ENCODE assay signal across 10 cellular contexts in genomic region chr10:11539191-11539868, GRCh38.
DNase-seq lines count a peak whose midpoint lies in the region; ATAC-seq and TF ChIP-seq lines count a peak whose summit lies in the region.
"Had no signal": no experiment of that assay in that cellular context is flagged by ENCODE, and none has a peak within 500 bp of the region (broad histone marks: within the 10 kb centered on the region; RNA-seq: fewer than 3 reads in every experiment).

No MANE protein-coding gene starts in this region.

- H3K4me2 ChIP-seq in OCI-LY7 (ENCODE audit: low read length) = peak overlapping the region; percentile 7

- H3K9me3 ChIP-seq in heart left ventricle (no peaks in the 10 kb centered on the region), OCI-LY7 (ENCODE audit: low read length) (no peaks in the 10 kb centered on the region), upper lobe of right lung (no peaks in the 10 kb centered on the region), BE2C (no peaks in the 10 kb centered on the region), left ventricle myocardium inferior (replicated peaks) (no peaks in the 10 kb centered on the region)

- CTCF ChIA-PET in OCI-LY7 (lab: Charles Lee; ENCODE audit: unreplicated experiment) = no interaction called here

- H3K27ac ChIP-seq in heart left ventricle (no peak overlapping the region), OCI-LY7 (ENCODE audit: low read depth, low read length, poor library complexity, severe bottlenecking) (peak overlapping the region; percentile 17), upper lobe of right lung (no peak overlapping the region), left ventricle myocardium inferior (replicated peaks) (no peak overlapping the region)

- peaks cover 4% of the 10 kb centered on the region; the same call in 1 of the 2 replicates for H4K20me1 ChIP-seq in OCI-LY7 (ENCODE audit: insufficient read depth, low read length)

- H3K79me2 ChIP-seq in OCI-LY7 (ENCODE audit: insufficient read depth, low read depth, low read length) = peaks cover 92% of the 10 kb centered on the region

- BruUV-seq in OCI-LY7 (replicated peaks; lab: Mats Ljungman, UMichigan) = no TSS peak

- 81 to 87% (median 83%) methylated on average over 2 of the region's 2 CpGs for WGBS in heart left ventricle, 4 donors

- no peak for DNase-seq in heart left ventricle
- DNase-seq in Right ventricle myocardium superior = no peak
- DNase-seq in OCI-LY7 (ENCODE audit: low spot score) = no peak
- peak; percentile 67 for DNase-seq in fibroblast of peridontal ligament (ENCODE audit: extremely low read depth)
- no peak for DNase-seq in upper lobe of right lung
- DNase-seq in retina = no peak
- DNase-seq in BE2C = no peak
- no peak for DNase-seq in left ventricle myocardium inferior
- DNase-seq: activated naive CD4-positive, alpha-beta T cell treated with Interleukin-2 at 50 U/mL for 16 hours had no signal

- H3K4me1 ChIP-seq in heart left ventricle = peaks cover 0 to 14% (median 0%) of the 10 kb centered on the region in 12 donors
- peaks cover 79% of the 10 kb centered on the region for H3K4me1 ChIP-seq in OCI-LY7 (ENCODE audit: insufficient read depth, low read length, poor library complexity, severe bottlenecking)
- H3K4me1 ChIP-seq in upper lobe of right lung = no peaks in the 10 kb centered on the region
- H3K4me1 ChIP-seq in BE2C = no peaks in the 10 kb centered on the region
- H3K4me1 ChIP-seq in left ventricle myocardium inferior = no peaks in the 10 kb centered on the region

- no peak for TF ChIP-seq POLR2A in heart left ventricle (IDR thresholded peaks at IDR 0.05)

- POLR2A ChIA-PET in OCI-LY7 (lab: Charles Lee) = interaction anchor here (0.9 to 4.3 kb wide), 4 partner anchors 10 to 136 kb away, joined by 3 to 21 read pairs (median 3); no protein-coding TSS in a partner anchor

- H3K27me3 ChIP-seq in heart left ventricle (no peaks in the 10 kb centered on the region), upper lobe of right lung (no peaks in the 10 kb centered on the region), BE2C (no peaks in the 10 kb centered on the region), left ventricle myocardium inferior (ENCODE audit: low read depth) (no peaks in the 10 kb centered on the region)

- intact Hi-C loops in heart left ventricle (cut with DNase I) = no loop called here
- intact Hi-C loops in Right ventricle myocardium superior (cut with DNase I) = no loop called here
- intact Hi-C loops in OCI-LY7 (cut with micrococcal nuclease; ENCODE audit: unreplicated experiment) = no loop called here
- intact Hi-C loops in upper lobe of right lung (cut with DNase I) = no loop called here
- intact Hi-C loops in left ventricle myocardium inferior (cut with micrococcal nuclease) = no loop called here

- ATAC-seq in heart left ventricle = peak in 3 of 4 donors; percentile 28 to 80 (median 45)
- no peak for ATAC-seq in Right ventricle myocardium superior (ENCODE audit: poor library complexity)
- peak; percentile 48 for ATAC-seq in upper lobe of right lung

- no peak overlapping the region for H2AFZ ChIP-seq in OCI-LY7 (ENCODE audit: low read length)

- H3K4me3 ChIP-seq in heart left ventricle = no peak overlapping the region
- H3K4me3 ChIP-seq in OCI-LY7 (ENCODE audit: low read depth, low read length, poor library complexity, severe bottlenecking) = no peak overlapping the region
- no peak overlapping the region for H3K4me3 ChIP-seq in upper lobe of right lung
- no peak overlapping the region for H3K4me3 ChIP-seq in BE2C (ENCODE audit: low read depth, low read length)
- no peak overlapping the region for H3K4me3 ChIP-seq in left ventricle myocardium inferior
- H3K4me3 ChIP-seq: skin epidermis had no signal

- TF ChIP-seq CTCF in heart left ventricle (IDR thresholded peaks at IDR 0.05) (no peak), OCI-LY7 (conservative IDR thresholded peaks at IDR 0.05; ENCODE audit: low read length) (no peak), upper lobe of right lung (IDR thresholded peaks at IDR 0.05) (no peak), BE2C (IDR thresholded peaks at IDR 0.05; ENCODE audit: low read depth, low read length) (no peak), left ventricle myocardium inferior (IDR thresholded peaks at IDR 0.05; ENCODE audit: borderline replicate concordance) (no peak)

- H3K36me3 ChIP-seq in heart left ventricle (no peaks in the 10 kb centered on the region), OCI-LY7 (ENCODE audit: insufficient read depth, low read length) (peaks cover 2% of the 10 kb centered on the region), upper lobe of right lung (no peaks in the 10 kb centered on the region), BE2C (no peaks in the 10 kb centered on the region), left ventricle myocardium inferior (no peaks in the 10 kb centered on the region)

- H3K9me2 ChIP-seq in OCI-LY7 (ENCODE audit: insufficient read depth, low read length) = no peaks in the 10 kb centered on the region
